ENCODE assay signal across 12 cellular contexts in the genomic region with DNA sequence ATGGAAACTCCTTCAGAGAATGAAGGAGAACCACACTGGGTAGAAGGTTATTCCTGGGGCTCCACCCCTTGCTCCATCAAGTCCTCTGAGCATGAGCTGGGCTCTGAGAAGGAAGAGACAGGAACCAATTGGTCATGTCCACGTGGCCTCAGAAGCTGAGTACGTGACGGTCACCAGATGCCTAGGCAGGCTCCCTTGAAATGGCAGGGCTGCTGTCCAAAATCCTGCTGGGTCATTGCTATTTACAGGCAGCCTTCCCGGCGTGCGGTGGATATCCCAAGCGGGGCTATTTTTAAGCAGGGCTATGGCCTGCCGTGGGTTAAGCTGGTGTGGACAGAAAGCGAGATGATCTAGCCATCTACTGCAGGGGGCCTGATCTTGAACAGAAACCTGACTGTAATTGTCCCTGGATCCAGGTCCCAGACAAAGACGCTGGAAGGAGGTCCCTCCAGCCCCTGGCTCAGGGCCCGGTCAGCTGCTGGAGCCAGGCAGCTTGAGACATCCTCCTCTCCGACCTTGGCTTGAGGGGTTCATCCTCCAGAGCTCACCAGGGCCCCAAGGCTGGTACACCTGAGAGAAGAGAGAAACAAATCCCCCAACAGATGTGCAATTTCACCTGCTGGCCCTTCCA. TPM values are rescaled to one million over a fixed set of nuclear protein-coding genes. Genes with fewer than 3 reads are reported as not detected.
A peak's percentile ranks its signal among the peaks of the same experiment; 100 is the strongest.
DNase-seq lines count a peak whose midpoint lies in the region; ATAC-seq and TF ChIP-seq lines count a peak whose summit lies in the region.
"Had no signal": no experiment of that assay in that cellular context is flagged by ENCODE, and none has a peak within 500 bp of the region (broad histone marks: within the 10 kb centered on the region; RNA-seq: fewer than 3 reads in every experiment).

No MANE protein-coding gene starts in this region.

- H3K79me2 ChIP-seq in GM23338 (replicated peaks; ENCODE audit: insufficient read depth), result no peaks in the 10 kb centered on the region

- 69 to 85% (median 83%) methylated on average over 11 to 12 of the region's 12 CpGs for WGBS in spleen, 5 donors

- H3K9ac ChIP-seq in duodenal mucosa (ENCODE audit: low read depth in 1 of 2, low read length in 2 of 2), result peak overlapping the region in 1 of 2 donors; percentile 38

- peaks cover 28% of the 10 kb centered on the region; the same call in 1 of the 2 replicates for H3K4me1 ChIP-seq in GM23338 (ENCODE audit: insufficient read depth)
- H3K4me1 ChIP-seq in duodenal mucosa (ENCODE audit: control insufficient read depth in 1 of 2, insufficient read depth in 2 of 2, low read length in 2 of 2), result peaks cover 7 to 9% of the 10 kb centered on the region in 2 donors
- peaks cover 0 to 4% of the 10 kb centered on the region in 2 donors for H3K4me1 ChIP-seq in left lung
- H3K4me1 ChIP-seq in spleen, result peaks cover 3 to 33% (median 18%) of the 10 kb centered on the region in 6 donors

- no peak for TF ChIP-seq POLR2A in spleen (IDR thresholded peaks at IDR 0.05)

- no peaks in the 10 kb centered on the region for H3K9me3 Mint-ChIP-seq in GM23338
- H3K9me3 Mint-ChIP-seq: CD8-positive, alpha-beta T cell had no signal

- H3K4me2 ChIP-seq in GM23338, result peak overlapping the region; percentile 78

- peak overlapping the region; percentile 66; the same call in 1 of the 2 replicates for H3K4me3 ChIP-seq in GM23338
- peak overlapping the region; percentile 50 to 62 for H3K4me3 ChIP-seq in duodenal mucosa (ENCODE audit: low read depth in 1 of 2, low read length in 2 of 2)
- peak overlapping the region; percentile 3 to 20 for H3K4me3 ChIP-seq in left lung
- H3K4me3 ChIP-seq in spleen, result peak overlapping the region in 3 of 8 donors; percentile 3 to 56 (median 17)

- H3K27ac Mint-ChIP-seq in GM23338, result peak overlapping the region; percentile 85
- H3K27ac Mint-ChIP-seq: CD8-positive, alpha-beta T cell had no signal

- intact Hi-C loops in left lung (cut with DNase I) (no loop called here), spleen (cut with DNase I; ENCODE audit: low total_unique reads) (no loop called here)

- H3K27me3 Mint-ChIP-seq in GM23338 (ENCODE audit: insufficient read depth, low read depth, poor library complexity), result peaks cover 2% of the 10 kb centered on the region

- H3K27ac ChIP-seq in GM23338 (ENCODE audit: low read depth) (0 out of 2 replicates have a peak overlapping the region, but pooled peaks have one; percentile 37), duodenal mucosa (ENCODE audit: low read depth, low read length) (no peak overlapping the region), left lung (no peak overlapping the region), spleen (peak overlapping the region in 7 of 8 donors; percentile 29 to 68 (median 55))

- peak overlapping the region; percentile 88 for H3K4me3 Mint-ChIP-seq in GM23338

- no peak for TF ChIP-seq CTCF in GM23338 (conservative IDR thresholded peaks at IDR 0.05; ENCODE audit: low read depth in 2 of 2)
- TF ChIP-seq CTCF in left lung (IDR thresholded peaks at IDR 0.05), result no peak
- no peak for TF ChIP-seq CTCF in spleen (IDR thresholded peaks at IDR 0.05 in 8 of 11, conservative IDR thresholded peaks at IDR 0.05 in 3 of 11)

- H3F3A ChIP-seq in GM23338 (replicated peaks; ENCODE audit: low read depth), result no peaks in the 10 kb centered on the region

- ATAC-seq in GM23338 (peak; percentile 13; the same call in 2 of the 3 replicates), left lung (no peak), HG03196 (IDR thresholded peaks at IDR 0.05; ENCODE audit: unreplicated experiment) (no peak), GM19463 (IDR thresholded peaks at IDR 0.05; ENCODE audit: unreplicated experiment) (no peak), HG02852 (IDR thresholded peaks at IDR 0.05; ENCODE audit: unreplicated experiment) (no peak)
- ATAC-seq: CD8-positive, alpha-beta T cell; Panc1 had no signal

- H3K27me3 ChIP-seq in GM23338 (ENCODE audit: insufficient read depth), result no peaks in the 10 kb centered on the region
- H3K27me3 ChIP-seq in duodenal mucosa (ENCODE audit: control insufficient read depth in 1 of 2, insufficient read depth in 2 of 2, low read length in 2 of 2), result no peaks in the 10 kb centered on the region
- H3K27me3 ChIP-seq in left lung, result no peaks in the 10 kb centered on the region
- peaks cover 0 to 10% (median 0%) of the 10 kb centered on the region in 7 donors for H3K27me3 ChIP-seq in spleen (replicated peaks in 1 of 7)

- peaks cover 22% of the 10 kb centered on the region for H3K4me1 Mint-ChIP-seq in GM23338

- no peaks in the 10 kb centered on the region for H3K36me3 ChIP-seq in GM23338 (ENCODE audit: insufficient read depth)
- no peaks in the 10 kb centered on the region for H3K36me3 ChIP-seq in duodenal mucosa (ENCODE audit: control insufficient read depth in 1 of 2, insufficient read depth in 2 of 2, low read length in 2 of 2)
- H3K36me3 ChIP-seq in left lung, result no peaks in the 10 kb centered on the region
- H3K36me3 ChIP-seq in spleen, result no peaks in the 10 kb centered on the region

- H2AFZ ChIP-seq in GM23338, result peak overlapping the region; percentile 94; the same call in 1 of the 2 replicates

- no peaks in the 10 kb centered on the region for H3K9me2 ChIP-seq in GM23338 (ENCODE audit: insufficient read depth)

- H3K9me3 ChIP-seq in duodenal mucosa (ENCODE audit: control insufficient read depth in 1 of 2, low read length in 2 of 2) (no peaks in the 10 kb centered on the region), left lung (no peaks in the 10 kb centered on the region), spleen (no peaks in the 10 kb centered on the region)

- H3K36me3 Mint-ChIP-seq in GM23338 (ENCODE audit: low read depth), result no peaks in the 10 kb centered on the region; the same call in 2 of the 3 replicates

- no peak for DNase-seq in GM23338 (ENCODE audit: low spot score)
- DNase-seq in left lung, result peak in 1 of 2 donors; percentile 37
- DNase-seq in spleen, result no peak
- no peak for DNase-seq in AML-193 (lab: John Stamatoyannopoulos, UW)
- DNase-seq: CD8-positive, alpha-beta T cell had no signal

- H4K20me1 ChIP-seq in GM23338 (replicated peaks; ENCODE audit: insufficient read depth), result no peaks in the 10 kb centered on the region; the same call in 1 of the 2 replicates

TF ChIP-seq in GM23338, 12 proteins besides CTCF, POLR2A, EP300 and RAD21 (continues in another document):
- TF ChIP-seq ZNF114 (CRISPR knock-in tag; IDR thresholded peaks at IDR 0.05) (no peak), ZNF331 (CRISPR knock-in tag; IDR thresholded peaks at IDR 0.05; ENCODE audit: low read depth) (no peak), JUNB (IDR thresholded peaks at IDR 0.05; ENCODE audit: unreplicated experiment) (no peak), NANOG (IDR thresholded peaks at IDR 0.05; ENCODE audit: borderline replicate concordance) (no peak), POLR2AphosphoS5 (IDR thresholded peaks at IDR 0.05; ENCODE audit: low read depth) (no peak)

RNA-seq across cellular contexts. Expression of a gene that starts 0.6 kb away (rescaled TPM):
- 3.4 and 8.2 TPM in 2 replicates for total RNA-seq in GM23338 (2014; rRNA removed; shearing (Covaris generic))
- polyA plus RNA-seq in GM23338 (2016; fragmentation: Nextera tagmentation; extraction: Ambion mirVana) (2.1 and 2.9 TPM in 2 replicates), spleen (1 to 10 TPM; 1.4 to 1.9 (median 1.6) TPM)
- total RNA-seq in left lung (1 to 10 TPM; 1.5 to 1.7 TPM), spleen (1 to 10 TPM; 2.3 to 7.1 (median 3.0) TPM)
- total RNA-seq: CD8-positive, alpha-beta T cell; chondrocyte; kidney epithelial cell had no signal

Comparison
In these comparisons a context has a peak if more than half of its experiments do, and no peak if none do; other contexts are left out.
1. H3K27ac ChIP-seq: peak in GM23338 (single experiment) and spleen (7 of 8); none in duodenal mucosa (single experiment) and left lung (0 of 2).